In genomic region chr14:36591482-36591881, GRCh38 we compare ENCODE assay signal across 24 cellular contexts. TPM values are rescaled to one million over a fixed set of nuclear protein-coding genes. Genes with fewer than 3 reads are reported as not detected.
DNase-seq lines count a peak whose midpoint lies in the region; TF ChIP-seq lines count a peak whose summit lies in the region.
"Had no signal": no experiment of that assay in that cellular context is flagged by ENCODE, and none has a peak within 500 bp of the region (broad histone marks: within the 10 kb centered on the region; RNA-seq: fewer than 3 reads in every experiment).

No MANE protein-coding gene starts in this region.

- H3K4me1 Mint-ChIP-seq in activated T-helper 1 cell treated with anti-CD3 and anti-CD28 coated beads, Interleukin-12 subunit alpha, Interleukin-12 subunit beta, Interleukin-2, Interleukin-4 antibody, amounts not matched to agents 30 ng/mL and 10 ng/mL and 1 ng/mL, durations not matched to agents 14 hours and 24 hours and 36 hours (ENCODE audit: low read depth) = no peaks in the 10 kb centered on the region

- no peaks in the 10 kb centered on the region for H3K4me1 ChIP-seq in HEK293 (ENCODE audit: control insufficient read depth, insufficient read depth, low read length)
- H3K4me1 ChIP-seq: BE2C had no signal

- TF ChIP-seq CTCF in HEK293 (tag by site-specific recombination; IDR thresholded peaks at IDR 0.05) = no peak

- no peak overlapping the region for H3K27ac Mint-ChIP-seq in activated T-helper 1 cell treated with anti-CD3 and anti-CD28 coated beads, Interleukin-12 subunit alpha, Interleukin-12 subunit beta, Interleukin-2, Interleukin-4 antibody, amounts not matched to agents 30 ng/mL and 10 ng/mL and 1 ng/mL, durations not matched to agents 14 hours and 24 hours and 36 hours
- H3K27ac Mint-ChIP-seq: H9; T-helper 1 cell treated with Interleukin-12 subunit alpha and Interleukin-12 subunit beta and Interleukin-4 antibody, amounts not matched to agents 30 μg/mL and 1 μg/mL, for 36 hours had no signal

- H3K36me3 ChIP-seq in HEK293 (ENCODE audit: control insufficient read depth in 2 of 2, insufficient read depth in 1 of 2, low read length in 2 of 2) = no peaks in the 10 kb centered on the region
- H3K36me3 ChIP-seq: BE2C had no signal

- H3K4me3 ChIP-seq in HEK293 (ENCODE audit: low read depth, low read length) = no peak overlapping the region
- H3K4me3 ChIP-seq: GM23248 had no signal

- no peak overlapping the region for H3K4me3 Mint-ChIP-seq in activated T-helper 1 cell treated with anti-CD3 and anti-CD28 coated beads, Interleukin-12 subunit alpha, Interleukin-12 subunit beta, Interleukin-2, Interleukin-4 antibody, amounts not matched to agents 30 ng/mL and 10 ng/mL and 1 ng/mL, durations not matched to agents 14 hours and 24 hours and 36 hours
- H3K4me3 Mint-ChIP-seq: H9; T-helper 1 cell treated with Interleukin-12 subunit alpha and Interleukin-12 subunit beta and Interleukin-4 antibody, amounts not matched to agents 30 μg/mL and 1 μg/mL, for 36 hours had no signal

- H3K9me3 Mint-ChIP-seq in activated T-helper 1 cell treated with anti-CD3 and anti-CD28 coated beads, Interleukin-12 subunit alpha, Interleukin-12 subunit beta, Interleukin-2, Interleukin-4 antibody, amounts not matched to agents 30 ng/mL and 10 ng/mL and 1 ng/mL, durations not matched to agents 14 hours and 24 hours and 36 hours = no peaks in the 10 kb centered on the region
- H3K9me3 Mint-ChIP-seq: H9; T-helper 1 cell treated with Interleukin-12 subunit alpha and Interleukin-12 subunit beta and Interleukin-4 antibody, amounts not matched to agents 30 μg/mL and 1 μg/mL, for 36 hours had no signal

- POLR2A ChIA-PET in HEK293 (lab: Yijun Ruan, JAX) = interaction anchor here (0.6 kb wide), 1 partner anchor 70 kb away, joined by 3 read pairs; no protein-coding TSS in a partner anchor

- H3K27ac ChIP-seq in HEK293 (ENCODE audit: extremely low read depth, low read depth, low read length) = no peak overlapping the region
- H3K27ac ChIP-seq: GM23248 had no signal

- H3K27me3 Mint-ChIP-seq in activated T-helper 1 cell treated with anti-CD3 and anti-CD28 coated beads, Interleukin-12 subunit alpha, Interleukin-12 subunit beta, Interleukin-2, Interleukin-4 antibody, amounts not matched to agents 30 ng/mL and 10 ng/mL and 1 ng/mL, durations not matched to agents 14 hours and 24 hours and 36 hours (ENCODE audit: insufficient read depth) = peaks cover 28% of the 10 kb centered on the region

- CTCF ChIA-PET in HEK293 (lab: Yijun Ruan, JAX) = interaction anchor here (0.7 to 0.9 kb wide), 2 partner anchors 13 to 14 kb away, joined by 3 to 4 read pairs; no protein-coding TSS in a partner anchor

- no peaks in the 10 kb centered on the region for H3K36me3 Mint-ChIP-seq in activated T-helper 1 cell treated with anti-CD3 and anti-CD28 coated beads, Interleukin-12 subunit alpha, Interleukin-12 subunit beta, Interleukin-2, Interleukin-4 antibody, amounts not matched to agents 30 ng/mL and 10 ng/mL and 1 ng/mL, durations not matched to agents 14 hours and 24 hours and 36 hours (ENCODE audit: low read depth)

- DNase-seq in NCI-H2029 treated with DMSO at 0.1 percent for 48 hours (lab: John Stamatoyannopoulos, UW) = peak; percentile 81
- DNase-seq in NCI-H446 (lab: John Stamatoyannopoulos, UW) = peak; percentile 16 to 59
- peak; percentile 74 for DNase-seq in islet precursor cell
- no peak for DNase-seq in activated T-helper 1 cell treated with anti-CD3 and anti-CD28 coated beads, Interleukin-12 subunit alpha, Interleukin-12 subunit beta, Interleukin-2, Interleukin-4 antibody, amounts not matched to agents 30 ng/mL and 10 ng/mL and 1 ng/mL, durations not matched to agents 14 hours and 24 hours and 36 hours (ENCODE audit: low spot score)
- DNase-seq in nucleus accumbens (lab: John Stamatoyannopoulos, UW) = no peak
- no peak for DNase-seq in OCI-M2 (lab: John Stamatoyannopoulos, UW; ENCODE audit: unreplicated experiment)
- DNase-seq: BE2C, DMS 273 treated with DMSO at 0.1 percent for 48 hours, GM23248, H9, KBM-7, NCI-H1417, NCI-H1694 treated with DMSO at 0.1 percent for 48 hours, NCI-H2171, NCI-H510A treated with DMSO at 0.1 percent for 48 hours, NCI-H774, OCI-M1, SHP77 had no signal

- no peaks in the 10 kb centered on the region for H3K9me3 ChIP-seq in HEK293 (ENCODE audit: control insufficient read depth, insufficient read depth, low read depth, low read length)
- H3K9me3 ChIP-seq: BE2C had no signal

- intact Hi-C loops in activated T-helper 1 cell treated with anti-CD3 and anti-CD28 coated beads, Interleukin-12 subunit alpha, Interleukin-12 subunit beta, Interleukin-2, Interleukin-4 antibody, amounts not matched to agents 30 ng/mL and 10 ng/mL and 1 ng/mL, durations not matched to agents 14 hours and 24 hours and 36 hours (cut with micrococcal nuclease) = no loop called here

TF ChIP-seq in HEK293, 187 proteins besides CTCF, POLR2A, EP300 and RAD21:
- TF ChIP-seq GFI1B (tag by site-specific recombination; IDR thresholded peaks at IDR 0.05) (peak; percentile 50; the same call in 1 of the 2 replicates), ZNF488 (tag by site-specific recombination; IDR thresholded peaks at IDR 0.05) (no peak), ZNF112 (tag by site-specific recombination; IDR thresholded peaks at IDR 0.05) (no peak), KLF1 (tag by site-specific recombination; IDR thresholded peaks at IDR 0.05) (no peak), SP7 (tag by site-specific recombination; IDR thresholded peaks at IDR 0.05) (peak; percentile 34; the same call in 1 of the 2 replicates), PRDM6 (tag by site-specific recombination; IDR thresholded peaks at IDR 0.05) (no peak), ZNF354C (tag by site-specific recombination; IDR thresholded peaks at IDR 0.05; ENCODE audit: borderline replicate concordance, low read depth) (no peak), ZIC2 (tag by site-specific recombination; IDR thresholded peaks at IDR 0.05) (no peak)

RNA-seq across cellular contexts. Expression of gene NKX2-8, which starts 9.1 kb away (rescaled TPM):
- not detected in 2 replicates for total RNA-seq in activated T-helper 1 cell treated with anti-CD3 and anti-CD28 coated beads, Interleukin-12 subunit alpha, Interleukin-12 subunit beta, Interleukin-2, Interleukin-4 antibody, amounts not matched to agents 30 ng/mL and 10 ng/mL and 1 ng/mL, durations not matched to agents 14 hours and 24 hours and 36 hours
- total RNA-seq: A673, G401, GM23248, H9, HT1080, RPMI7951 had no signal

Comparison
In these comparisons a context has a peak if more than half of its experiments do, and no peak if none do; other contexts are left out.
1. DNase-seq: peak in NCI-H2029 treated with DMSO at 0.1 percent for 48 hours (single experiment), NCI-H446 (2 of 2) and islet precursor cell (single experiment); none in activated T-helper 1 cell treated with anti-CD3 and anti-CD28 coated beads, Interleukin-12 subunit alpha, Interleukin-12 subunit beta, Interleukin-2, Interleukin-4 antibody, amounts not matched to agents 30 ng/mL and 10 ng/mL and 1 ng/mL, durations not matched to agents 14 hours and 24 hours and 36 hours (single experiment), nucleus accumbens (0 of 56) and OCI-M2 (single experiment).